Comparison of ENCODE assay signal across 1 cellular context in genomic region chr16:3282103-3282746, GRCh38.
TF ChIP-seq lines count a peak whose summit lies in the region.

No MANE protein-coding gene starts in this region.

TF ChIP-seq in HEK293, 187 proteins besides CTCF, POLR2A, EP300 and RAD21 (continued from another document and continues in another):
- TF ChIP-seq HIC1 (tag by site-specific recombination; IDR thresholded peaks at IDR 0.05), result no peak
- no peak for TF ChIP-seq ZNF148 (tag by site-specific recombination; IDR thresholded peaks at IDR 0.05; ENCODE audit: borderline replicate concordance)
- TF ChIP-seq ZNF530 (tag by site-specific recombination; IDR thresholded peaks at IDR 0.05; ENCODE audit: low read depth), result no peak
- TF ChIP-seq ZNF221 (tag by site-specific recombination; IDR thresholded peaks at IDR 0.05; ENCODE audit: borderline replicate concordance), result no peak
- no peak for TF ChIP-seq ZNF544 (tag by site-specific recombination; IDR thresholded peaks at IDR 0.05)
- no peak for TF ChIP-seq ZNF514 (tag by site-specific recombination; IDR thresholded peaks at IDR 0.05)
- TF ChIP-seq ZNF302 (tag by site-specific recombination; IDR thresholded peaks at IDR 0.05; ENCODE audit: low read depth), result no peak
- TF ChIP-seq OSR2 (tag by site-specific recombination; IDR thresholded peaks at IDR 0.05), result no peak
- TF ChIP-seq ZNF26 (tag by site-specific recombination; IDR thresholded peaks at IDR 0.05), result no peak
- TF ChIP-seq ZFP41 (tag by site-specific recombination; IDR thresholded peaks at IDR 0.05; ENCODE audit: borderline replicate concordance), result no peak
- no peak for TF ChIP-seq ZNF324 (tag by site-specific recombination; IDR thresholded peaks at IDR 0.05)
- no peak for TF ChIP-seq RBAK (tag by site-specific recombination; IDR thresholded peaks at IDR 0.05)
- TF ChIP-seq ZBTB17 (tag by site-specific recombination; IDR thresholded peaks at IDR 0.05), result peak; percentile 45; the same call in 1 of the 2 replicates
- TF ChIP-seq ZNF292 (tag by site-specific recombination; IDR thresholded peaks at IDR 0.05; ENCODE audit: borderline replicate concordance, low read depth), result no peak
- TF ChIP-seq KLF10 (tag by site-specific recombination; IDR thresholded peaks at IDR 0.05), result no peak
- TF ChIP-seq ZNF394 (tag by site-specific recombination; IDR thresholded peaks at IDR 0.05; ENCODE audit: borderline replicate concordance), result no peak
- TF ChIP-seq ZNF416 (tag by site-specific recombination; IDR thresholded peaks at IDR 0.05), result no peak
- TF ChIP-seq ZBTB49 (tag by site-specific recombination; IDR thresholded peaks at IDR 0.05; ENCODE audit: low read depth), result no peak
- TF ChIP-seq ZNF555 (tag by site-specific recombination; conservative IDR thresholded peaks at IDR 0.05), result no peak
- no peak; the same call in 1 of the 2 replicates for TF ChIP-seq ZNF341 (tag by site-specific recombination; IDR thresholded peaks at IDR 0.05; ENCODE audit: low read depth)
- no peak; the same call in 1 of the 2 replicates for TF ChIP-seq ZNF561 (tag by site-specific recombination; IDR thresholded peaks at IDR 0.05; ENCODE audit: borderline replicate concordance)
- 0 out of 2 replicates have a peak, but pooled peaks have one; percentile 38 for TF ChIP-seq ZNF580 (tag by site-specific recombination; IDR thresholded peaks at IDR 0.05)
- no peak for TF ChIP-seq ZNF645 (tag by site-specific recombination; IDR thresholded peaks at IDR 0.05)
- TF ChIP-seq BCL11B (tag by site-specific recombination; IDR thresholded peaks at IDR 0.05; ENCODE audit: low read depth), result no peak
- no peak for TF ChIP-seq ZNF692 (tag by site-specific recombination; IDR thresholded peaks at IDR 0.05)
- TF ChIP-seq ZNF521 (tag by site-specific recombination; IDR thresholded peaks at IDR 0.05), result no peak
- TF ChIP-seq ZNF350 (tag by site-specific recombination; IDR thresholded peaks at IDR 0.05), result no peak
- TF ChIP-seq ZBTB11 (tag by site-specific recombination; conservative IDR thresholded peaks at IDR 0.05; ENCODE audit: low read depth), result no peak
- TF ChIP-seq PRDM10 (tag by site-specific recombination; IDR thresholded peaks at IDR 0.05), result peak; percentile 85
- TF ChIP-seq GFI1B (tag by site-specific recombination; IDR thresholded peaks at IDR 0.05), result no peak
- TF ChIP-seq ZSCAN23 (tag by site-specific recombination; IDR thresholded peaks at IDR 0.05), result no peak
- TF ChIP-seq ZNF623 (tag by site-specific recombination; IDR thresholded peaks at IDR 0.05), result no peak
- TF ChIP-seq BCL6B (tag by site-specific recombination; IDR thresholded peaks at IDR 0.05), result no peak
- TF ChIP-seq EGR2 (tag by site-specific recombination; IDR thresholded peaks at IDR 0.05; ENCODE audit: low read depth), result peak; percentile 26; the same call in 1 of the 2 replicates
- TF ChIP-seq INSM2 (tag by site-specific recombination; IDR thresholded peaks at IDR 0.05), result no peak
